ENCODE assay signal across 5 cellular contexts in genomic region chr9:115335441-115335840, GRCh38.
"Had no signal": no experiment of that assay in that cellular context is flagged by ENCODE, and none has a peak within 500 bp of the region (broad histone marks: within the 10 kb centered on the region; RNA-seq: fewer than 3 reads in every experiment).

No MANE protein-coding gene starts in this region.

- H3K36me3 Mint-ChIP-seq: IgD-negative memory B cell had no signal

- ATAC-seq: HepG2, K562 had no signal

- H3K27ac Mint-ChIP-seq: IgD-negative memory B cell had no signal

- DNase-seq: IMR-90, KBM-7 had no signal

- H3K4me3 Mint-ChIP-seq: IgD-negative memory B cell had no signal

- H3K4me1 Mint-ChIP-seq: IgD-negative memory B cell had no signal
